ENCODE assay signal across 28 cellular contexts in genomic region chr1:14468751-14469150, GRCh38.
"Had no signal": no experiment of that assay in that cellular context is flagged by ENCODE, and none has a peak within 500 bp of the region (broad histone marks: within the 10 kb centered on the region; RNA-seq: fewer than 3 reads in every experiment).

No MANE protein-coding gene starts in this region.

- H3K9ac ChIP-seq: parathyroid adenoma had no signal

- H3K27me3 ChIP-seq: neutrophil, ovary, right lobe of liver, sigmoid colon, stomach, thyroid gland, tibial nerve, upper lobe of left lung, vagina had no signal

- H3K9me3 Mint-ChIP-seq: natural killer cell treated with Interleukin-12 subunit alpha and Interleukin-12 subunit beta and Interleukin-15 and Interleukin-18, amount 100 ng/mL, for 72 hours; nephron progenitor cell; neural crest cell; stimulated activated naive B cell treated with anti-CD40 and anti-IgM and Interleukin-4, amounts not matched to agents 10 μg/mL and 1 μg/mL and 100 μg/mL, for 72 hours; stimulated activated naive CD8-positive, alpha-beta T cell treated with anti-CD3 and anti-CD28 coated beads, Interleukin-15, Interleukin-2, amounts not matched to agents 100 ng/mL and 50 ng/mL, for 24 hours had no signal

- ATAC-seq: psoas muscle; right cardiac atrium; right lobe of liver; stimulated activated effector memory CD8-positive, alpha-beta T cell treated with anti-CD3 and anti-CD28 coated beads, Interleukin-12 subunit alpha, Interleukin-12 subunit beta, amount 100 ng/mL, for 72 hours; stimulated activated naive B cell treated with anti-CD40 and anti-IgM and Interleukin-4, amounts not matched to agents 10 μg/mL and 1 μg/mL and 100 μg/mL, for 72 hours had no signal

- H3K27ac ChIP-seq: neutrophil, ovary, parathyroid adenoma, psoas muscle, right lobe of liver, sigmoid colon, stomach, thoracic aorta, thyroid gland, tibial nerve, upper lobe of left lung, vagina had no signal

- H3K4me3 ChIP-seq: ovary, psoas muscle, right lobe of liver, sigmoid colon, stomach, thoracic aorta, thyroid gland, tibial nerve, upper lobe of left lung, vagina had no signal

- H3K36me3 Mint-ChIP-seq: natural killer cell treated with Interleukin-12 subunit alpha and Interleukin-12 subunit beta and Interleukin-15 and Interleukin-18, amount 100 ng/mL, for 72 hours; stimulated activated effector memory CD8-positive, alpha-beta T cell treated with anti-CD3 and anti-CD28 coated beads, Interleukin-12 subunit alpha, Interleukin-12 subunit beta, amount 100 ng/mL, for 72 hours; stimulated activated naive B cell treated with anti-CD40 and anti-IgM and Interleukin-4, amounts not matched to agents 10 μg/mL and 1 μg/mL and 100 μg/mL, for 72 hours had no signal

- H3K4me1 ChIP-seq: parathyroid adenoma, psoas muscle, right lobe of liver, sigmoid colon, stomach, tibial nerve, upper lobe of left lung, vagina had no signal

- H2AFZ ChIP-seq: parathyroid adenoma had no signal

- H3K27ac Mint-ChIP-seq: natural killer cell treated with Interleukin-12 subunit alpha and Interleukin-12 subunit beta and Interleukin-15 and Interleukin-18, amount 100 ng/mL, for 72 hours; nephron progenitor cell; progenitor cell of endocrine pancreas; stimulated activated effector memory CD8-positive, alpha-beta T cell treated with anti-CD3 and anti-CD28 coated beads, Interleukin-12 subunit alpha, Interleukin-12 subunit beta, amount 100 ng/mL, for 72 hours; stimulated activated naive B cell treated with anti-CD40 and anti-IgM and Interleukin-4, amounts not matched to agents 10 μg/mL and 1 μg/mL and 100 μg/mL, for 72 hours; stimulated activated naive CD8-positive, alpha-beta T cell treated with anti-CD3 and anti-CD28 coated beads, Interleukin-15, Interleukin-2, amounts not matched to agents 100 ng/mL and 50 ng/mL, for 24 hours had no signal

- DNase-seq: nephron progenitor cell; nucleus accumbens; ovary; posterior cingulate gyrus; psoas muscle; right cardiac atrium; right lobe of liver; sigmoid colon; small intestine; stimulated activated CD4-positive, alpha-beta T cell treated with anti-CD3 and anti-CD28 coated beads, Interleukin-15, amount 100 ng/mL, for 24 hours; stimulated activated CD4-positive, alpha-beta T cell treated with anti-CD3 and anti-CD28 coated beads, Interleukin-2, amount 100 ng/mL, for 24 hours; stimulated activated CD4-positive, alpha-beta T cell treated with anti-CD3 and anti-CD28 coated beads, Interleukin-2, amount 100 ng/mL, for 48 hours; stimulated activated CD4-positive, alpha-beta T cell treated with anti-CD3 and anti-CD28 coated beads, Interleukin-4, amount 100 ng/mL, for 24 hours; stimulated activated naive B cell treated with anti-CD40 and anti-IgM and Interleukin-4, amounts not matched to agents 10 μg/mL and 1 μg/mL and 100 μg/mL, for 72 hours; stimulated activated naive CD4-positive, alpha-beta T cell treated with Interleukin-2 at 50 U/mL for 16 hours; stomach; thyroid gland; upper lobe of left lung had no signal

- H3K4me3 Mint-ChIP-seq: natural killer cell treated with Interleukin-12 subunit alpha and Interleukin-12 subunit beta and Interleukin-15 and Interleukin-18, amount 100 ng/mL, for 72 hours; nephron progenitor cell; neural crest cell; stimulated activated effector memory CD8-positive, alpha-beta T cell treated with anti-CD3 and anti-CD28 coated beads, Interleukin-12 subunit alpha, Interleukin-12 subunit beta, amount 100 ng/mL, for 72 hours; stimulated activated naive B cell treated with anti-CD40 and anti-IgM and Interleukin-4, amounts not matched to agents 10 μg/mL and 1 μg/mL and 100 μg/mL, for 72 hours; stimulated activated naive CD8-positive, alpha-beta T cell treated with anti-CD3 and anti-CD28 coated beads, Interleukin-15, Interleukin-2, amounts not matched to agents 100 ng/mL and 50 ng/mL, for 24 hours had no signal

- H3K36me3 ChIP-seq: neutrophil, ovary, right lobe of liver, sigmoid colon, stomach, thoracic aorta, thyroid gland, tibial nerve, upper lobe of left lung, vagina had no signal

- H3K9me3 ChIP-seq: neutrophil, ovary, psoas muscle, right lobe of liver, sigmoid colon, stomach, thoracic aorta, thyroid gland, tibial nerve, upper lobe of left lung, vagina had no signal

- H3K79me2 ChIP-seq: parathyroid adenoma had no signal

- H3K4me1 Mint-ChIP-seq: neural crest cell; stimulated activated effector memory CD8-positive, alpha-beta T cell treated with anti-CD3 and anti-CD28 coated beads, Interleukin-12 subunit alpha, Interleukin-12 subunit beta, amount 100 ng/mL, for 72 hours; stimulated activated naive B cell treated with anti-CD40 and anti-IgM and Interleukin-4, amounts not matched to agents 10 μg/mL and 1 μg/mL and 100 μg/mL, for 72 hours had no signal
